19 cellular contexts compared by ENCODE assay signal in genomic region chr9:86600291-86600690, GRCh38.
A peak's percentile ranks its signal among the peaks of the same experiment; 100 is the strongest.
DNase-seq lines count a peak whose midpoint lies in the region; ATAC-seq and TF ChIP-seq lines count a peak whose summit lies in the region.
"Had no signal": no experiment of that assay in that cellular context is flagged by ENCODE, and none has a peak within 500 bp of the region (broad histone marks: within the 10 kb centered on the region; RNA-seq: fewer than 3 reads in every experiment).

No MANE protein-coding gene starts in this region.

- H3K9me2 ChIP-seq in PC-9 (ENCODE audit: insufficient read depth) = no peaks in the 10 kb centered on the region

- TF ChIP-seq CTCF in PC-9 (conservative IDR thresholded peaks at IDR 0.05) = no peak
- TF ChIP-seq CTCF in endodermal cell (conservative IDR thresholded peaks at IDR 0.05) = no peak
- TF ChIP-seq CTCF in osteocyte (IDR thresholded peaks at IDR 0.05) = no peak
- TF ChIP-seq CTCF in HFFc6 (IDR thresholded peaks at IDR 0.05) = no peak
- TF ChIP-seq CTCF in WERI-Rb-1 (IDR thresholded peaks at IDR 0.05; ENCODE audit: low read depth, low read length) = no peak

- H3K27ac ChIP-seq in PC-9 = no peak overlapping the region
- no peak overlapping the region for H3K27ac ChIP-seq in endodermal cell (ENCODE audit: low read depth, low read length)
- no peak overlapping the region for H3K27ac ChIP-seq in WERI-Rb-1
- H3K27ac ChIP-seq: ovary, spleen, vagina had no signal

- no peak overlapping the region for H2AFZ ChIP-seq in PC-9

- H3K27me3 ChIP-seq in PC-9 (ENCODE audit: insufficient read depth, low read depth) = no peaks in the 10 kb centered on the region
- no peaks in the 10 kb centered on the region for H3K27me3 ChIP-seq in endodermal cell (ENCODE audit: control insufficient read depth, insufficient read depth, low read length, poor library complexity, severe bottlenecking)
- peaks cover 34% of the 10 kb centered on the region for H3K27me3 ChIP-seq in WERI-Rb-1 (ENCODE audit: insufficient read depth, low read depth, severe bottlenecking)
- H3K27me3 ChIP-seq: heart left ventricle, ovary, vagina had no signal

- H3K9me3 ChIP-seq in PC-9 (ENCODE audit: insufficient read depth, low read depth) = no peaks in the 10 kb centered on the region
- peaks cover 25% of the 10 kb centered on the region for H3K9me3 ChIP-seq in endodermal cell (ENCODE audit: control insufficient read depth, low read length)
- H3K9me3 ChIP-seq in WERI-Rb-1 (ENCODE audit: severe bottlenecking) = no peaks in the 10 kb centered on the region
- H3K9me3 ChIP-seq: mucosa of descending colon, ovary, vagina had no signal

- no TSS peak for BruUV-seq in PC-9 (replicated peaks; lab: Mats Ljungman, UMichigan)

- intact Hi-C loops in PC-9 (cut with micrococcal nuclease; ENCODE audit: unreplicated experiment) = no loop called here

- H3K36me3 ChIP-seq in PC-9 (ENCODE audit: low read depth) (no peaks in the 10 kb centered on the region), endodermal cell (ENCODE audit: control insufficient read depth, insufficient read depth, low read length) (no peaks in the 10 kb centered on the region), WERI-Rb-1 (no peaks in the 10 kb centered on the region)
- H3K36me3 ChIP-seq: heart left ventricle, ovary, spleen, vagina had no signal

- H3K36me3 Mint-ChIP-seq in endodermal cell (ENCODE audit: low read depth) (peaks cover 10% of the 10 kb centered on the region), osteocyte (ENCODE audit: unreplicated experiment) (no peaks in the 10 kb centered on the region), HFFc6 (ENCODE audit: low read depth) (0 out of 2 replicates have a peak, but pooled peaks cover 4% of the 10 kb centered on the region)

- H3K4me2 ChIP-seq in PC-9 = 0 out of 2 replicates have a peak overlapping the region, but pooled peaks have one; percentile 7

- H3K9me3 Mint-ChIP-seq in endodermal cell (peaks cover 23% of the 10 kb centered on the region), osteocyte (ENCODE audit: unreplicated experiment) (no peaks in the 10 kb centered on the region), HFFc6 (no peaks in the 10 kb centered on the region)
- H3K9me3 Mint-ChIP-seq: activated naive CD8-positive, alpha-beta T cell treated with anti-CD3 and anti-CD28 coated beads, Interleukin-2, amount 50 U/mL, for 24 hours had no signal

- peaks cover 6% of the 10 kb centered on the region; the same call in 1 of the 2 replicates for H3F3A ChIP-seq in PC-9 (ENCODE audit: insufficient read depth, low read depth)

- no peak overlapping the region for H3K4me3 ChIP-seq in PC-9
- H3K4me3 ChIP-seq in endodermal cell (ENCODE audit: low read length) = peak overlapping the region; percentile 43
- no peak overlapping the region for H3K4me3 ChIP-seq in WERI-Rb-1 (ENCODE audit: low read depth, low read length)
- H3K4me3 ChIP-seq: heart left ventricle, mucosa of descending colon, ovary, spleen, vagina had no signal

- H3K27ac Mint-ChIP-seq in endodermal cell (no peak overlapping the region), osteocyte (ENCODE audit: unreplicated experiment) (peak overlapping the region; percentile 36), HFFc6 (no peak overlapping the region)
- H3K27ac Mint-ChIP-seq: activated CD8-positive, alpha-beta T cell treated with anti-CD3 and anti-CD28 coated beads, Interleukin-2, amount 10 ng/mL, durations not matched to agents 7 days and 5 days; activated naive CD8-positive, alpha-beta T cell treated with anti-CD3 and anti-CD28 coated beads, Interleukin-2, amount 50 U/mL, for 24 hours had no signal

- no peaks in the 10 kb centered on the region for H4K20me1 ChIP-seq in PC-9 (ENCODE audit: insufficient read depth)

- H3K4me3 Mint-ChIP-seq in endodermal cell (no peak overlapping the region), osteocyte (ENCODE audit: unreplicated experiment) (no peak overlapping the region), HFFc6 (no peak overlapping the region)
- H3K4me3 Mint-ChIP-seq: activated CD8-positive, alpha-beta T cell treated with anti-CD3 and anti-CD28 coated beads, Interleukin-2, amount 10 ng/mL, durations not matched to agents 7 days and 5 days; activated naive CD8-positive, alpha-beta T cell treated with anti-CD3 and anti-CD28 coated beads, Interleukin-2, amount 50 U/mL, for 24 hours had no signal

- peaks cover 16% of the 10 kb centered on the region; the same call in 1 of the 2 replicates for H3K4me1 ChIP-seq in PC-9 (replicated peaks; ENCODE audit: insufficient read depth)
- H3K4me1 ChIP-seq in endodermal cell (ENCODE audit: control insufficient read depth, insufficient read depth, low read length) = peaks cover 16% of the 10 kb centered on the region
- H3K4me1 ChIP-seq: spleen had no signal

- POLR2A ChIA-PET in PC-9 (lab: Charles Lee; ENCODE audit: unreplicated experiment) = no interaction called here

- no peaks in the 10 kb centered on the region for H3K79me2 ChIP-seq in PC-9 (ENCODE audit: low read depth)

- CTCF ChIA-PET in PC-9 (lab: Charles Lee) = no interaction called here

- WGBS in endodermal cell (ENCODE audit: insufficient coverage in 1 of 2, insufficient read length in 1 of 2), 2 experiments = 66 to 72% methylated on average over 3 of the region's 3 CpGs

- H3K9ac ChIP-seq in endodermal cell (ENCODE audit: extremely low read depth, low read length, poor library complexity, severe bottlenecking) = no peak overlapping the region

- peak; percentile 5 for DNase-seq in ELR (ENCODE audit: low read depth)
- peak; percentile 8 to 58 for DNase-seq in PC-9
- DNase-seq in endodermal cell = no peak
- no peak for DNase-seq in osteocyte (ENCODE audit: extremely low spot score, unreplicated experiment)
- no peak for DNase-seq in HFFc6
- no peak for DNase-seq in WERI-Rb-1
- DNase-seq in cerebellar cortex (ENCODE audit: low spot score) = no peak
- DNase-seq: activated CD8-positive, alpha-beta T cell treated with anti-CD3 and anti-CD28 coated beads, Interleukin-2, amount 10 ng/mL, durations not matched to agents 7 days and 5 days; activated naive CD8-positive, alpha-beta T cell treated with anti-CD3 and anti-CD28 coated beads, Interleukin-2, amount 50 U/mL, for 24 hours; heart left ventricle; kidney; NCI-H1694 treated with DMSO at 0.1 percent for 48 hours; NCI-H510A treated with DMSO at 0.1 percent for 48 hours; ovary; spleen; stimulated activated naive CD4-positive, alpha-beta T cell had no signal

- ATAC-seq in HG02759 (IDR thresholded peaks at IDR 0.05; ENCODE audit: unreplicated experiment) = no peak
- ATAC-seq: activated CD8-positive, alpha-beta T cell treated with anti-CD3 and anti-CD28 coated beads, Interleukin-2, amount 10 ng/mL, durations not matched to agents 7 days and 5 days; activated naive CD8-positive, alpha-beta T cell treated with anti-CD3 and anti-CD28 coated beads, Interleukin-2, amount 50 U/mL, for 24 hours; mucosa of descending colon had no signal

- H3K4me1 Mint-ChIP-seq in endodermal cell = peaks cover 62% of the 10 kb centered on the region
- H3K4me1 Mint-ChIP-seq in osteocyte (ENCODE audit: unreplicated experiment) = peaks cover 76% of the 10 kb centered on the region
- peaks cover 38% of the 10 kb centered on the region for H3K4me1 Mint-ChIP-seq in HFFc6 (ENCODE audit: low read depth)
- H3K4me1 Mint-ChIP-seq: activated naive CD8-positive, alpha-beta T cell treated with anti-CD3 and anti-CD28 coated beads, Interleukin-2, amount 50 U/mL, for 24 hours had no signal

- H3K27me3 Mint-ChIP-seq in endodermal cell (ENCODE audit: insufficient read depth) = peaks cover 1% of the 10 kb centered on the region
- H3K27me3 Mint-ChIP-seq in osteocyte (ENCODE audit: unreplicated experiment) = no peaks in the 10 kb centered on the region
- peaks cover 7% of the 10 kb centered on the region; the same call in 1 of the 2 replicates for H3K27me3 Mint-ChIP-seq in HFFc6 (ENCODE audit: insufficient read depth)

Comparison
In these comparisons a context has a peak if more than half of its experiments do, and no peak if none do; other contexts are left out.
1. DNase-seq: peak in ELR (single experiment) and PC-9 (2 of 2); none in endodermal cell (single experiment), osteocyte (single experiment), HFFc6 (single experiment), WERI-Rb-1 (single experiment) and cerebellar cortex (single experiment).